Comparison of ENCODE assay signal across 8 cellular contexts in genomic region chrX:53317365-53318069, GRCh38. TPM values are rescaled to one million over a fixed set of nuclear protein-coding genes. Genes with fewer than 3 reads are reported as not detected.
DNase-seq lines count a peak whose midpoint lies in the region; TF ChIP-seq lines count a peak whose summit lies in the region.

No MANE protein-coding gene starts in this region.

- H3K4me2 ChIP-seq in DOHH2 (ENCODE audit: low read length): no peak overlapping the region

- WGBS in liver: 8% methylated on average over 10 of the region's 10 CpGs

- no peaks in the 10 kb centered on the region for H3K9me2 ChIP-seq in DOHH2 (replicated peaks; ENCODE audit: control insufficient read depth, low read length)

- no peaks in the 10 kb centered on the region for H3K79me2 ChIP-seq in DOHH2 (ENCODE audit: control insufficient read depth, low read length)

- peaks cover 7% of the 10 kb centered on the region for H3K4me1 ChIP-seq in DOHH2 (ENCODE audit: control insufficient read depth, low read length)
- H3K4me1 ChIP-seq in colonic mucosa: no peaks in the 10 kb centered on the region
- H3K4me1 ChIP-seq in liver (ENCODE audit: control insufficient read depth in 4 of 4, insufficient read depth in 4 of 4, low read length in 3 of 4): peaks cover 3 to 18% (median 11%) of the 10 kb centered on the region in 4 donors

- H3K36me3 ChIP-seq in DOHH2 (ENCODE audit: control insufficient read depth, low read length): no peaks in the 10 kb centered on the region
- no peaks in the 10 kb centered on the region for H3K36me3 ChIP-seq in colonic mucosa
- H3K36me3 ChIP-seq in liver (ENCODE audit: control insufficient read depth in 4 of 4, insufficient read depth in 3 of 4, low read depth in 1 of 4, low read length in 3 of 4): no peaks in the 10 kb centered on the region

- no peaks in the 10 kb centered on the region for H3F3A ChIP-seq in DOHH2 (ENCODE audit: control insufficient read depth, insufficient read depth)

- H3K9ac ChIP-seq in colonic mucosa (ENCODE audit: low read depth in 2 of 2, low read length in 2 of 2) (peak overlapping the region in 1 of 2 donors; percentile 20), liver (ENCODE audit: low read depth in 1 of 2, low read length in 2 of 2) (no peak overlapping the region)

- no peaks in the 10 kb centered on the region for H3K9me3 ChIP-seq in DOHH2 (ENCODE audit: control insufficient read depth, insufficient read depth, low read length)
- H3K9me3 ChIP-seq in colonic mucosa: no peaks in the 10 kb centered on the region
- H3K9me3 ChIP-seq in liver (ENCODE audit: control insufficient read depth in 4 of 4, low read length in 3 of 4): no peaks in the 10 kb centered on the region

- TF ChIP-seq CTCF in DOHH2 (IDR thresholded peaks at IDR 0.05; ENCODE audit: low read depth, low read length, poor library complexity, severe bottlenecking) (peak; percentile 68), colonic mucosa (IDR thresholded peaks at IDR 0.05) (peak; percentile 86), liver (IDR thresholded peaks at IDR 0.05; ENCODE audit: low read depth, low read length, missing input control) (peak; percentile 75)

- no peak overlapping the region for H3K27ac ChIP-seq in DOHH2 (ENCODE audit: low read depth, low read length)
- no peak overlapping the region for H3K27ac ChIP-seq in colonic mucosa
- no peak overlapping the region for H3K27ac ChIP-seq in liver (ENCODE audit: low read depth in 1 of 2, low read length in 2 of 2)

- no peak overlapping the region for H3K4me3 ChIP-seq in DOHH2 (ENCODE audit: low read length)
- H3K4me3 ChIP-seq in colonic mucosa: no peak overlapping the region
- H3K4me3 ChIP-seq in liver (ENCODE audit: low read depth in 1 of 3, low read length in 3 of 3): no peak overlapping the region

- DNase-seq in H4 (ENCODE audit: low spot score): peak; percentile 25
- peak; percentile 8 for DNase-seq in NCI-H146 treated with DMSO at 0.1 percent for 48 hours (lab: John Stamatoyannopoulos, UW; ENCODE audit: unreplicated experiment)
- DNase-seq in activated CD4-positive, alpha-beta T cell treated with anti-CD3 and anti-CD28 coated beads, Interleukin-2, amount 50 U/mL, for 1 hour: peak; percentile 64
- DNase-seq in colonic mucosa: peak; percentile 75
- DNase-seq in stimulated activated CD8-positive, alpha-beta memory T cell treated with anti-CD3 and anti-CD28 coated beads, Interleukin-12 subunit alpha, Interleukin-12 subunit beta, amount 100 ng/mL, for 1 hour (ENCODE audit: low read depth): peak; percentile 52
- DNase-seq in GF-D8 (lab: John Stamatoyannopoulos, UW): no peak

- intact Hi-C loops in colonic mucosa (cut with DNase I): loop anchor here (5.0 kb wide), 2 partner anchors 120 to 165 kb away; no protein-coding TSS in a partner anchor

- peaks cover 45% of the 10 kb centered on the region for H3K27me3 ChIP-seq in DOHH2 (ENCODE audit: control insufficient read depth, low read length)
- H3K27me3 ChIP-seq in colonic mucosa: peaks cover 43% of the 10 kb centered on the region
- peaks cover 0 to 5% (median 0%) of the 10 kb centered on the region in 4 donors for H3K27me3 ChIP-seq in liver (ENCODE audit: control insufficient read depth in 4 of 4, insufficient read depth in 4 of 4, low read length in 3 of 4)

- TF ChIP-seq RAD21 in liver (IDR thresholded peaks at IDR 0.05): peak; percentile 65 to 81

- no peaks in the 10 kb centered on the region for H4K20me1 ChIP-seq in DOHH2 (ENCODE audit: control insufficient read depth, insufficient read depth, low read depth, low read length)

TF ChIP-seq in liver, 16 proteins besides CTCF, POLR2A, EP300 and RAD21:
- no peak for TF ChIP-seq RXRA (IDR thresholded peaks at IDR 0.05)
- TF ChIP-seq TAF1 (conservative IDR thresholded peaks at IDR 0.05): no peak
- no peak for TF ChIP-seq MAX (IDR thresholded peaks at IDR 0.05)
- TF ChIP-seq SP1 (IDR thresholded peaks at IDR 0.05): no peak
- TF ChIP-seq FOXA1 (IDR thresholded peaks at IDR 0.05): no peak
- TF ChIP-seq ATF3 (IDR thresholded peaks at IDR 0.05): no peak
- no peak for TF ChIP-seq GABPA (IDR thresholded peaks at IDR 0.05 in 1 of 2, conservative IDR thresholded peaks at IDR 0.05 in 1 of 2)
- no peak for TF ChIP-seq HNF4A (conservative IDR thresholded peaks at IDR 0.05)
- TF ChIP-seq EGR1 (IDR thresholded peaks at IDR 0.05; ENCODE audit: low read depth in 2 of 2): no peak
- TF ChIP-seq FOXA2 (IDR thresholded peaks at IDR 0.05): no peak
- TF ChIP-seq REST (IDR thresholded peaks at IDR 0.05): no peak
- no peak for TF ChIP-seq HNF4G (IDR thresholded peaks at IDR 0.05)

RNA-seq across cellular contexts. Expression of gene IQSEC2, which starts 36.1 kb away (rescaled TPM):
- 9.3 and 11.9 TPM in 2 replicates for total RNA-seq in H4 (2014; rRNA removed; shearing (Covaris generic))
- total RNA-seq in colonic mucosa: 10 to 100 TPM; 23.1 to 26.1 TPM
- total RNA-seq in liver: 1 to 10 TPM; 1.0 to 2.1 TPM
- polyA plus RNA-seq in liver: 1 to 10 TPM in 1 of 2 donors, under 1 TPM in 1; 0.40 to 1.8 TPM
